ENCODE assay signal across 9 cellular contexts in the genomic region with DNA sequence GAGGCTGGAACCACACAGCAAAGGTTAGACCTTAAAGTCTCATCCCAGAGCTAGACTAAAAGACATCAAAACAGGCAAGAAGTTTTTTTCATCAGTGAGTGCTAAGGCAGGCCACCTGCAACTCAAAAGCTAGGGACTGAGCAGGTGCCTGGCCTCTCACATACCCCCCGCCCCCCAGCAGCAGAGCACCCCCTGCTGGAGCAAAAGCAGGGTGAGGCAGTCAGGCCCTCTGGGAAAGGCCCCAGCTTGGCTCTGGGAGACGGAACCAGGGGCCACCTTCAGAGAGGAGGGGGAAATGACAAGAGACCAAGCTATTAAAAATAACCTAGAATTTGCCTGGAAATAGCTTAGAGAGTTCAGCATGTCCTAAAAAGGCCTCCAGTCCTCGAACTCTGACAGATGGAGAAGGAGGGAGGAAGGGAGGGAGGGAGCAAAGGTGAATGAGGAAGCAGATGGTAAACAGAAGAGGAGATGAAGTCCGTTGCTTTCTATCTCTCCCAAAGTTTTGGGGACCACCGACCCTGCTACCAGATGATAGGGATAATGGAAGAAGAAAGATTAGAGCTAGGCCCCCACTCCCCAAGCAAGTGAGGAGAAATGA. TPM values are rescaled to one million over a fixed set of nuclear protein-coding genes. Genes with fewer than 3 reads are reported as not detected.
DNase-seq lines count a peak whose midpoint lies in the region; ATAC-seq and TF ChIP-seq lines count a peak whose summit lies in the region.
"Had no signal": no experiment of that assay in that cellular context is flagged by ENCODE, and none has a peak within 500 bp of the region (broad histone marks: within the 10 kb centered on the region; RNA-seq: fewer than 3 reads in every experiment).

No MANE protein-coding gene starts in this region.

- TF ChIP-seq CTCF in Peyer's patch (IDR thresholded peaks at IDR 0.05): peak in 4 of 6 experiments; percentile 39 to 51 (median 46)
- peak; percentile 61 for TF ChIP-seq CTCF in left ventricle myocardium inferior (IDR thresholded peaks at IDR 0.05; ENCODE audit: borderline replicate concordance)

- no peaks in the 10 kb centered on the region for H3K36me3 ChIP-seq in Peyer's patch
- no peaks in the 10 kb centered on the region for H3K36me3 ChIP-seq in left ventricle myocardium inferior

- no peak for TF ChIP-seq POLR2A in Peyer's patch (IDR thresholded peaks at IDR 0.05)

- no peaks in the 10 kb centered on the region for H3K9me3 Mint-ChIP-seq in stimulated activated naive CD8-positive, alpha-beta T cell treated with anti-CD3 and anti-CD28 coated beads, Interleukin-15, amount 100 ng/mL, for 72 hours
- H3K9me3 Mint-ChIP-seq in activated T-helper 1 cell treated with anti-CD3 and anti-CD28 coated beads, Interleukin-12 subunit alpha, Interleukin-12 subunit beta, Interleukin-2, Interleukin-4 antibody, amounts not matched to agents 30 ng/mL and 10 ng/mL and 1 ng/mL, durations not matched to agents 14 hours and 24 hours and 36 hours: no peaks in the 10 kb centered on the region

- peaks cover 35% of the 10 kb centered on the region for H3K27me3 Mint-ChIP-seq in stimulated activated naive CD8-positive, alpha-beta T cell treated with anti-CD3 and anti-CD28 coated beads, Interleukin-15, amount 100 ng/mL, for 72 hours
- H3K27me3 Mint-ChIP-seq in activated T-helper 1 cell treated with anti-CD3 and anti-CD28 coated beads, Interleukin-12 subunit alpha, Interleukin-12 subunit beta, Interleukin-2, Interleukin-4 antibody, amounts not matched to agents 30 ng/mL and 10 ng/mL and 1 ng/mL, durations not matched to agents 14 hours and 24 hours and 36 hours (ENCODE audit: insufficient read depth): peaks cover 46% of the 10 kb centered on the region

- H3K4me1 Mint-ChIP-seq in stimulated activated naive CD8-positive, alpha-beta T cell treated with anti-CD3 and anti-CD28 coated beads, Interleukin-15, amount 100 ng/mL, for 72 hours: peaks cover 19% of the 10 kb centered on the region
- H3K4me1 Mint-ChIP-seq in activated T-helper 1 cell treated with anti-CD3 and anti-CD28 coated beads, Interleukin-12 subunit alpha, Interleukin-12 subunit beta, Interleukin-2, Interleukin-4 antibody, amounts not matched to agents 30 ng/mL and 10 ng/mL and 1 ng/mL, durations not matched to agents 14 hours and 24 hours and 36 hours (ENCODE audit: low read depth): peaks cover 21% of the 10 kb centered on the region

- intact Hi-C loops in left ventricle myocardium inferior (cut with micrococcal nuclease): no loop called here
- intact Hi-C loops in activated T-helper 1 cell treated with anti-CD3 and anti-CD28 coated beads, Interleukin-12 subunit alpha, Interleukin-12 subunit beta, Interleukin-2, Interleukin-4 antibody, amounts not matched to agents 30 ng/mL and 10 ng/mL and 1 ng/mL, durations not matched to agents 14 hours and 24 hours and 36 hours (cut with micrococcal nuclease): no loop called here

- H3K4me3 ChIP-seq in Peyer's patch (peak overlapping the region in 2 of 4 donors; percentile 55 to 69), left ventricle myocardium inferior (peak overlapping the region; percentile 80)
- H3K4me3 ChIP-seq: lung had no signal

- H3K36me3 Mint-ChIP-seq in activated T-helper 1 cell treated with anti-CD3 and anti-CD28 coated beads, Interleukin-12 subunit alpha, Interleukin-12 subunit beta, Interleukin-2, Interleukin-4 antibody, amounts not matched to agents 30 ng/mL and 10 ng/mL and 1 ng/mL, durations not matched to agents 14 hours and 24 hours and 36 hours (ENCODE audit: low read depth): no peaks in the 10 kb centered on the region

- H3K9me3 ChIP-seq in Peyer's patch: no peaks in the 10 kb centered on the region
- H3K9me3 ChIP-seq in left ventricle myocardium inferior (replicated peaks): no peaks in the 10 kb centered on the region

- DNase-seq in NCI-H82 (lab: John Stamatoyannopoulos, UW): peak; percentile 40
- no peak for DNase-seq in NCI-H82 treated with DMSO at 0.1 percent for 48 hours (lab: John Stamatoyannopoulos, UW; ENCODE audit: unreplicated experiment)
- no peak for DNase-seq in Peyer's patch
- DNase-seq in left ventricle myocardium inferior: no peak
- DNase-seq in stimulated activated naive CD8-positive, alpha-beta T cell treated with anti-CD3 and anti-CD28 coated beads, Interleukin-15, amount 100 ng/mL, for 72 hours: no peak
- no peak for DNase-seq in activated T-helper 1 cell treated with anti-CD3 and anti-CD28 coated beads, Interleukin-12 subunit alpha, Interleukin-12 subunit beta, Interleukin-2, Interleukin-4 antibody, amounts not matched to agents 30 ng/mL and 10 ng/mL and 1 ng/mL, durations not matched to agents 14 hours and 24 hours and 36 hours (ENCODE audit: low spot score)
- no peak for DNase-seq in globus pallidus (ENCODE audit: low spot score)

- H3K4me3 Mint-ChIP-seq in stimulated activated naive CD8-positive, alpha-beta T cell treated with anti-CD3 and anti-CD28 coated beads, Interleukin-15, amount 100 ng/mL, for 72 hours: peak overlapping the region in 1 of 2 donors; percentile 17
- no peak overlapping the region for H3K4me3 Mint-ChIP-seq in activated T-helper 1 cell treated with anti-CD3 and anti-CD28 coated beads, Interleukin-12 subunit alpha, Interleukin-12 subunit beta, Interleukin-2, Interleukin-4 antibody, amounts not matched to agents 30 ng/mL and 10 ng/mL and 1 ng/mL, durations not matched to agents 14 hours and 24 hours and 36 hours

- no peak overlapping the region for H3K27ac Mint-ChIP-seq in stimulated activated naive CD8-positive, alpha-beta T cell treated with anti-CD3 and anti-CD28 coated beads, Interleukin-15, amount 100 ng/mL, for 72 hours
- H3K27ac Mint-ChIP-seq in activated T-helper 1 cell treated with anti-CD3 and anti-CD28 coated beads, Interleukin-12 subunit alpha, Interleukin-12 subunit beta, Interleukin-2, Interleukin-4 antibody, amounts not matched to agents 30 ng/mL and 10 ng/mL and 1 ng/mL, durations not matched to agents 14 hours and 24 hours and 36 hours: no peak overlapping the region

- ATAC-seq in stimulated activated naive CD8-positive, alpha-beta T cell treated with anti-CD3 and anti-CD28 coated beads, Interleukin-15, amount 100 ng/mL, for 72 hours: peak; percentile 47
- ATAC-seq in GM21528 (IDR thresholded peaks at IDR 0.05; ENCODE audit: low FRiP score, unreplicated experiment): no peak

- H3K4me1 ChIP-seq in Peyer's patch: peaks cover 0 to 20% (median 6%) of the 10 kb centered on the region in 4 donors
- H3K4me1 ChIP-seq in left ventricle myocardium inferior: peaks cover 92% of the 10 kb centered on the region

- H3K27ac ChIP-seq in Peyer's patch (peak overlapping the region in 1 of 4 donors; percentile 63), left ventricle myocardium inferior (replicated peaks) (peak overlapping the region; percentile 95)

- no peaks in the 10 kb centered on the region for H3K27me3 ChIP-seq in Peyer's patch
- peaks cover 14% of the 10 kb centered on the region for H3K27me3 ChIP-seq in left ventricle myocardium inferior (ENCODE audit: low read depth)

RNA-seq across cellular contexts. Expression of a gene that starts 1.8 kb away (rescaled TPM):
- total RNA-seq in Peyer's patch: 10 to 100 TPM; 13.1 to 29.0 (median 27.0) TPM
- 520 TPM for total RNA-seq in left ventricle myocardium inferior
- 0.88 and 1.1 TPM in 2 replicates for total RNA-seq in activated T-helper 1 cell treated with anti-CD3 and anti-CD28 coated beads, Interleukin-12 subunit alpha, Interleukin-12 subunit beta, Interleukin-2, Interleukin-4 antibody, amounts not matched to agents 30 ng/mL and 10 ng/mL and 1 ng/mL, durations not matched to agents 14 hours and 24 hours and 36 hours

RNA-seq across cellular contexts. Expression of a gene that starts 9.9 kb away (rescaled TPM):
- total RNA-seq in Peyer's patch: 100 to 1,000 TPM in 3 of 4 donors, 10 to 100 TPM in 1; 72.6 to 332 (median 248) TPM
- total RNA-seq in left ventricle myocardium inferior: 109 TPM
- total RNA-seq in activated T-helper 1 cell treated with anti-CD3 and anti-CD28 coated beads, Interleukin-12 subunit alpha, Interleukin-12 subunit beta, Interleukin-2, Interleukin-4 antibody, amounts not matched to agents 30 ng/mL and 10 ng/mL and 1 ng/mL, durations not matched to agents 14 hours and 24 hours and 36 hours: 62.5 and 64.8 TPM in 2 replicates

RNA-seq across cellular contexts. Expression of a gene that starts 14.3 kb away (rescaled TPM):
- total RNA-seq in Peyer's patch (100 to 1,000 TPM in 1 of 4 donors, 10 to 100 TPM in 3; 47.0 to 113 (median 90.9) TPM), left ventricle myocardium inferior (12.2 TPM)
- 4.2 and 6.7 TPM in 2 replicates for total RNA-seq in activated T-helper 1 cell treated with anti-CD3 and anti-CD28 coated beads, Interleukin-12 subunit alpha, Interleukin-12 subunit beta, Interleukin-2, Interleukin-4 antibody, amounts not matched to agents 30 ng/mL and 10 ng/mL and 1 ng/mL, durations not matched to agents 14 hours and 24 hours and 36 hours

RNA-seq across cellular contexts. Expression of a gene that starts 22.9 kb away (rescaled TPM):
- total RNA-seq in Peyer's patch (100 to 1,000 TPM; 139 to 433 (median 351) TPM), left ventricle myocardium inferior (705 TPM)
- 183 and 198 TPM in 2 replicates for total RNA-seq in activated T-helper 1 cell treated with anti-CD3 and anti-CD28 coated beads, Interleukin-12 subunit alpha, Interleukin-12 subunit beta, Interleukin-2, Interleukin-4 antibody, amounts not matched to agents 30 ng/mL and 10 ng/mL and 1 ng/mL, durations not matched to agents 14 hours and 24 hours and 36 hours

RNA-seq across cellular contexts. Expression of a gene that starts 37.0 kb away (rescaled TPM):
- total RNA-seq in Peyer's patch (10 to 100 TPM in 1 of 4 donors, 1 to 10 TPM in 1, under 1 TPM in 2; 0.35 to 14.9 (median 1.1) TPM), left ventricle myocardium inferior (15.6 TPM)
- 14.2 and 15.2 TPM in 2 replicates for total RNA-seq in activated T-helper 1 cell treated with anti-CD3 and anti-CD28 coated beads, Interleukin-12 subunit alpha, Interleukin-12 subunit beta, Interleukin-2, Interleukin-4 antibody, amounts not matched to agents 30 ng/mL and 10 ng/mL and 1 ng/mL, durations not matched to agents 14 hours and 24 hours and 36 hours

Comparison
In these comparisons a context has a peak if more than half of its experiments do, and no peak if none do; other contexts are left out.
1. RNA of a gene that starts 1.8 kb away (total RNA-seq): 520 TPM in left ventricle myocardium inferior (single experiment); 13.1 to 29.0 TPM in Peyer's patch and 0.88 to 1.1 TPM in activated T-helper 1 cell treated with anti-CD3 and anti-CD28 coated beads, Interleukin-12 subunit alpha, Interleukin-12 subunit beta, Interleukin-2, Interleukin-4 antibody, amounts not matched to agents 30 ng/mL and 10 ng/mL and 1 ng/mL, durations not matched to agents 14 hours and 24 hours and 36 hours; every median in the first group is over 10 times any median in the second.